Comparison of ENCODE assay signal across 1 cellular context in genomic region chr6:157921685-157922367, GRCh38.
TF ChIP-seq lines count a peak whose summit lies in the region.

No MANE protein-coding gene starts in this region.

TF ChIP-seq in WTC11, 78 proteins besides CTCF, POLR2A, EP300 and RAD21 (continued from another document):
- no peak for TF ChIP-seq CDX4 (CRISPR knock-in tag; IDR thresholded peaks at IDR 0.05; ENCODE audit: borderline replicate concordance)
- no peak for TF ChIP-seq RELA (CRISPR knock-in tag; IDR thresholded peaks at IDR 0.05; ENCODE audit: borderline replicate concordance)
- TF ChIP-seq EMX1 (CRISPR knock-in tag; IDR thresholded peaks at IDR 0.05): no peak
